ENCODE assay signal across 23 cellular contexts in the genomic region with DNA sequence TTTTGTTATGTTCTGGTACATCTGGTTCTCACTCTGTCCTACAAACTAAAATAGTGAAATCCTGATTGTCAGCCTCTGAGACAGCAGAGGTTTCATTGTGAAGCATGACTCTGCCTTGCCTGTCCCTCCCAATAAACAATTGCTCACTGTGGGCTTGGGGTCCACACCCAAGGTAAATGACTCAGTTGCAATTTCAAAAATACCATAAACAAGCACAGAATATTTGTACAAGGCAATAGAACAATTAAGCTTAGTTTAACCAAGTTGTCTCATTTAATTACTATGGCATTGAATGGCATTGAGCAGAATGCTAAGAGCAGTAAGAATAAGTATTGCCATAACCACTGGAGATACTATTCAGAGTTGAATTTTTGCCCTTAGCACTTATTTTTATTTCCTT.
DNase-seq lines count a peak whose midpoint lies in the region; ATAC-seq, FAIRE-seq and TF ChIP-seq lines count a peak whose summit lies in the region.
"Had no signal": no experiment of that assay in that cellular context is flagged by ENCODE, and none has a peak within 500 bp of the region (broad histone marks: within the 10 kb centered on the region; RNA-seq: fewer than 3 reads in every experiment).

No MANE protein-coding gene starts in this region.

- no peak for TF ChIP-seq CTCF in fibroblast of mammary gland (conservative IDR thresholded peaks at IDR 0.05; ENCODE audit: control insufficient read depth, insufficient read depth, low read depth, low read length)
- TF ChIP-seq CTCF in psoas muscle (IDR thresholded peaks at IDR 0.05), result no peak

- DNase-seq in HT1080 (ENCODE audit: low read depth) (peak; percentile 34), fibroblast of mammary gland (ENCODE audit: low read depth) (peak; percentile 69), small intestine (peak; percentile 28), T1000 (lab: John Stamatoyannopoulos, UW) (no peak), NCI-H446 treated with DMSO at 0.1 percent for 48 hours (lab: John Stamatoyannopoulos, UW) (no peak), NCI-H345 (lab: John Stamatoyannopoulos, UW) (no peak), psoas muscle (no peak)
- DNase-seq: CD4-positive, alpha-beta T cell; effector memory CD4-positive, alpha-beta T cell; left lung; NCI-H1694; NCI-H2171 treated with DMSO at 0.1 percent for 48 hours; NCI-H82; Right ventricle myocardium superior; stimulated activated CD4-positive, alpha-beta T cell treated with anti-CD3 and anti-CD28 coated beads, Interleukin-2, amount 100 ng/mL, for 48 hours; stimulated activated naive CD4-positive, alpha-beta T cell; T-cell had no signal

- intact Hi-C loops in psoas muscle (cut with DNase I), result no loop called here

- H3K4me3 ChIP-seq in fibroblast of mammary gland (ENCODE audit: control insufficient read depth, low read depth, low read length), result no peak overlapping the region
- H3K4me3 ChIP-seq in small intestine (ENCODE audit: low read depth in 1 of 2, low read length in 2 of 2), result no peak overlapping the region
- no peak overlapping the region for H3K4me3 ChIP-seq in psoas muscle
- H3K4me3 ChIP-seq: HAP-1, left lung, neural progenitor cell, prostate gland, skin epidermis had no signal

- H3K9me3 ChIP-seq in small intestine (ENCODE audit: control insufficient read depth, low read depth) (no peaks in the 10 kb centered on the region), psoas muscle (no peaks in the 10 kb centered on the region)
- H3K9me3 ChIP-seq: HAP-1, left lung, prostate gland had no signal

- H3K4me1 ChIP-seq in small intestine (ENCODE audit: control insufficient read depth in 2 of 2, insufficient read depth in 1 of 2, low read depth in 1 of 2, low read length in 1 of 2), result no peaks in the 10 kb centered on the region
- no peaks in the 10 kb centered on the region for H3K4me1 ChIP-seq in psoas muscle
- H3K4me1 ChIP-seq: HAP-1, left lung, neural progenitor cell, prostate gland had no signal

- no peaks in the 10 kb centered on the region for H3K27me3 ChIP-seq in small intestine (ENCODE audit: control insufficient read depth in 2 of 2, insufficient read depth in 2 of 2, low read length in 2 of 2)
- no peaks in the 10 kb centered on the region for H3K27me3 ChIP-seq in psoas muscle (ENCODE audit: insufficient read depth in 3 of 3, low read length in 2 of 3)
- H3K27me3 ChIP-seq: left lung, neural progenitor cell had no signal

- H3K27ac ChIP-seq in small intestine (ENCODE audit: low read depth in 1 of 2, low read length in 1 of 2) (no peak overlapping the region), psoas muscle (no peak overlapping the region)
- H3K27ac ChIP-seq: left lung, neural progenitor cell, prostate gland, skin epidermis had no signal

- ATAC-seq in SK-N-SH treated with all-trans-retinoic acid at 6 μM for 48 hours (peak; percentile 84), psoas muscle (no peak)
- ATAC-seq: left lung, T-cell had no signal

- FAIRE-seq in small intestine (lab: Jason Lieb, UNC), result no peak
- FAIRE-seq: TTC549 had no signal

- H3K36me3 ChIP-seq in small intestine (ENCODE audit: control insufficient read depth in 2 of 2, insufficient read depth in 2 of 2, low read length in 2 of 2), result no peaks in the 10 kb centered on the region
- no peaks in the 10 kb centered on the region for H3K36me3 ChIP-seq in psoas muscle (ENCODE audit: insufficient read depth in 1 of 2, low read depth in 1 of 2)
- H3K36me3 ChIP-seq: HAP-1, left lung, neural progenitor cell, prostate gland had no signal

TF ChIP-seq in SK-N-SH treated with all-trans-retinoic acid at 6 μM for 48 hours, 23 proteins besides CTCF, POLR2A, EP300 and RAD21:
- no peak for TF ChIP-seq RARB (CRISPR knock-in tag; IDR thresholded peaks at IDR 0.05)
- TF ChIP-seq, protein P1, sequence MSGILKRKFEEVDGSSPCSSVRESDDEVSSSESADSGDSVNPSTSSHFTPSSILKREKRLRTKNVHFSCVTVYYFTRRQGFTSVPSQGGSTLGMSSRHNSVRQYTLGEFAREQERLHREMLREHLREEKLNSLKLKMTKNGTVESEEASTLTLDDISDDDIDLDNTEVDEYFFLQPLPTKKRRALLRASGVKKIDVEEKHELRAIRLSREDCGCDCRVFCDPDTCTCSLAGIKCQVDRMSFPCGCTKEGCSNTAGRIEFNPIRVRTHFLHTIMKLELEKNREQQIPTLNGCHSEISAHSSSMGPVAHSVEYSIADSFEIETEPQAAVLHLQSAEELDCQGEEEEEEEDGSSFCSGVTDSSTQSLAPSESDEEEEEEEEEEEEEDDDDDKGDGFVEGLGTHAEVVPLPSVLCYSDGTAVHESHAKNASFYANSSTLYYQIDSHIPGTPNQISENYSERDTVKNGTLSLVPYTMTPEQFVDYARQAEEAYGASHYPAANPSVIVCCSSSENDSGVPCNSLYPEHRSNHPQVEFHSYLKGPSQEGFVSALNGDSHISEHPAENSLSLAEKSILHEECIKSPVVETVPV (CRISPR knock-in tag; IDR thresholded peaks at IDR 0.05), result no peak
- no peak for TF ChIP-seq ESRRG (CRISPR knock-in tag; IDR thresholded peaks at IDR 0.05)
TF ChIP-seq in SK-N-SH treated with all-trans-retinoic acid at 6 μM for 48 hours: peak in this region for 0.

Comparison
In these comparisons a context has a peak if more than half of its experiments do, and no peak if none do; other contexts are left out.
1. DNase-seq: peak in HT1080 (single experiment), fibroblast of mammary gland (single experiment) and small intestine (single experiment); none in T1000 (single experiment), NCI-H446 treated with DMSO at 0.1 percent for 48 hours (single experiment), NCI-H345 (single experiment) and psoas muscle (0 of 2).